Comparison of ENCODE assay signal across 21 cellular contexts in the genomic region with DNA sequence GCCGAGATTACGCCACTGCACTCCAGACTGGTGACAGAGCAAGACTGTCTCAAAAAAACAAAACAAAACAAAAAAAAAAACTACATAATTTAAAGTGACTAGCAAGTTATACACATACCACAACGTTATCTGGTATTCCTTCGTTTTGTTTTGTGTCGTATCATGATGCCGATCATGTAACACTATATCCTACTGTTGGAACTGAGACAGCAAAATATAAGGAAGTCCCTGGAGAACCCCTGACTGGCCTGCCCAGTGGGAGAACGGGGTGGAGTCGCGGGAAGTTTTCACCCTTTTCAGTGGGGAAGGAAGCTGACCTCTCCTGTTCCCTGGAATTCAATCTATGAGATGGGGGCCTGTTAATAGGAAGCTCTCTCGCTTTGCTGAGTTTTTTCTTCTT.
"Had no signal": no experiment of that assay in that cellular context is flagged by ENCODE, and none has a peak within 500 bp of the region (broad histone marks: within the 10 kb centered on the region; RNA-seq: fewer than 3 reads in every experiment).

No MANE protein-coding gene starts in this region.

- ATAC-seq: foreskin keratinocyte, left colon had no signal

- H3K4me2 ChIP-seq: hepatocyte, neural progenitor cell had no signal

- H3K9me3 ChIP-seq: colonic mucosa, ovary, right atrium auricular region, sigmoid colon, stomach, thoracic aorta, transverse colon had no signal

- H3K4me3 Mint-ChIP-seq: endodermal cell, naive B cell, neural progenitor cell had no signal

- DNase-seq: colonic mucosa; effector CD4-positive, alpha-beta T cell; endodermal cell; erythroblast; foreskin keratinocyte; left colon; mesendoderm; naive B cell; nucleus accumbens; ovary; sigmoid colon; small intestine; stimulated activated CD4-positive, alpha-beta T cell treated with anti-CD3 and anti-CD28 coated beads, Interleukin-12 subunit alpha, Interleukin-12 subunit beta, amount 100 ng/mL, for 4 hours; stimulated activated naive CD4-positive, alpha-beta T cell; stomach; substantia nigra; transverse colon had no signal

- H3K36me3 ChIP-seq: colonic mucosa, neural progenitor cell, ovary, right atrium auricular region, sigmoid colon, stomach, thoracic aorta, transverse colon had no signal

- H3K9me3 Mint-ChIP-seq: endodermal cell had no signal

- H3K79me2 ChIP-seq: hepatocyte had no signal

- H3K27me3 ChIP-seq: colonic mucosa, foreskin keratinocyte, hepatocyte, neural progenitor cell, ovary, right atrium auricular region, sigmoid colon, stomach, transverse colon had no signal

- H3K36me3 Mint-ChIP-seq: naive B cell had no signal

- H3K27ac ChIP-seq: colonic mucosa, foreskin keratinocyte, hepatocyte, neural progenitor cell, ovary, right atrium auricular region, sigmoid colon, stomach, thoracic aorta, transverse colon had no signal

- H2AFZ ChIP-seq: hepatocyte, neural progenitor cell had no signal

- H3K27me3 Mint-ChIP-seq: naive B cell had no signal

- H3K9ac ChIP-seq: neural progenitor cell had no signal

- H3K4me1 ChIP-seq: colonic mucosa, foreskin keratinocyte, neural progenitor cell, right atrium auricular region, stomach, transverse colon had no signal

- H3K4me3 ChIP-seq: colonic mucosa, hepatocyte, neural progenitor cell, ovary, right atrium auricular region, sigmoid colon, stomach, thoracic aorta, transverse colon had no signal

- H3K27ac Mint-ChIP-seq: endodermal cell had no signal
